Comparison of ENCODE assay signal across 1 cellular context in genomic region chr3:101848754-101849713, GRCh38.
TF ChIP-seq lines count a peak whose summit lies in the region.

NFKBIZ (plus strand) TSS chr3:101849514; CDS start chr3:101849629, 115 bp downstream.

TF ChIP-seq in IMR-90, 13 proteins besides CTCF, POLR2A, EP300 and RAD21 (continued from another document):
- TF ChIP-seq RCOR1 (IDR thresholded peaks at IDR 0.05; ENCODE audit: insufficient replicate concordance, low read length) (no peak), MAZ (IDR thresholded peaks at IDR 0.05; ENCODE audit: borderline replicate concordance, low read depth, low read length) (peak; percentile 76; the same call in 1 of the 2 replicates), FOS (IDR thresholded peaks at IDR 0.05; ENCODE audit: low read depth, low read length) (0 out of 2 replicates have a peak, but pooled peaks have one; percentile 2), SMC3 (IDR thresholded peaks at IDR 0.05; ENCODE audit: low read depth, low read length) (no peak)
